In genomic region chr1:52098139-52098871, GRCh38 we compare ENCODE assay signal across 1 cellular context.
A peak's percentile ranks its signal among the peaks of the same experiment; 100 is the strongest.
TF ChIP-seq lines count a peak whose summit lies in the region.

No MANE protein-coding gene starts in this region.

TF ChIP-seq in HEK293, 187 proteins besides CTCF, POLR2A, EP300 and RAD21 (continued from another document):
- TF ChIP-seq PRDM10 (tag by site-specific recombination; IDR thresholded peaks at IDR 0.05): peak; percentile 46
